ENCODE assay signal across 24 cellular contexts in the genomic region with DNA sequence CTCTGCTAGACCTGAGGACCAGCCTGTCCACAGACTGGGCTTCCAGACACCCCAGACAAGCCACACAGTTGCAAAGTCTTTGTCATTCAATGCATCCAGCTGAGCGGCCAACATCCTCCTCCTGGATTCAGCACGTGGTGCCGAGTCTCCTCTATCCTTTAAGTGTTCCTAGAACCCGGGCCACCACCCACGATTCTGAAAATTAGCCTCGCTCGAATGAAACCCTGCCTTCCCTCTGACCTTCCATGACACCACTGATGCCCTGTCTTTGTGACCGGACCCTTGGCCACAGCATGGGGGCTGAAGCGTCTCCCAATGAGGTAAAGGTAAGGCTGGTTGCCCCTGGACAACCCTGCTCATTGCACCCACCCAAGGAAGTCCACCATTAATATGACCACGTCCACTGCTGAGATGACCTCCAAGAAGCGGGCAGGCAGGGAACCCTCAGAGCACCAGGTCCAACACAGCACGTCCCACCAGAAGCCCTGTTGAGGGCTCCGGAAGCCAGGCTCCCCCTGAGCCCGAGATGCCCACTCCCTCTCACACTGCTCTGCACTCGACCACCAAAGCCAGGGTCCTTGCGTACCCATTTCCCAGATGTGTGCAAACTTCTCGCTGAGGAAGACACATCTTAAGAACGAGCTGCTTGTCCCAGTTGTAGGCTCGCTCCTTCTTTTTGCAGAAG.
A peak's percentile ranks its signal among the peaks of the same experiment; 100 is the strongest.
DNase-seq lines count a peak whose midpoint lies in the region; ATAC-seq, FAIRE-seq and TF ChIP-seq lines count a peak whose summit lies in the region.
"Had no signal": no experiment of that assay in that cellular context is flagged by ENCODE, and none has a peak within 500 bp of the region (broad histone marks: within the 10 kb centered on the region; RNA-seq: fewer than 3 reads in every experiment).

No MANE protein-coding gene starts in this region.

- FAIRE-seq in H1 (lab: Jason Lieb, UNC): no peak
- FAIRE-seq: A549, GM12878, GM12892, GM18507 had no signal

- H4K8ac ChIP-seq in H1 (ENCODE audit: extremely low read depth, insufficient read depth, low read length): no peak overlapping the region; the same call in 1 of the 2 replicates

- H3K14ac ChIP-seq in H1 (ENCODE audit: insufficient read length): no peak overlapping the region

- H3K4me2 ChIP-seq in H1 (ENCODE audit: insufficient read depth in 1 of 2, low read depth in 2 of 2, low read length in 2 of 2): no peak overlapping the region
- H3K4me2 ChIP-seq in osteoblast (ENCODE audit: insufficient read depth, low read length): no peak overlapping the region
- H3K4me2 ChIP-seq: A549 had no signal

- TF ChIP-seq EP300 in H1 (IDR thresholded peaks at IDR 0.05; ENCODE audit: borderline replicate concordance in 1 of 2, low read depth in 2 of 2, low read length in 2 of 2): no peak

- H3K4me1 ChIP-seq in left ventricle myocardium inferior: no peaks in the 10 kb centered on the region
- peaks cover 0 to 16% (median 3%) of the 10 kb centered on the region in 4 experiments; a peak in 1 of 7 replicates for H3K4me1 ChIP-seq in H1 (replicated peaks in 1 of 4; ENCODE audit: control insufficient read depth in 3 of 4, insufficient read depth in 4 of 4, low read length in 3 of 4)
- H3K4me1 ChIP-seq in osteoblast (ENCODE audit: insufficient read depth, low read length): no peaks in the 10 kb centered on the region
- H3K4me1 ChIP-seq in left lung: no peaks in the 10 kb centered on the region
- H3K4me1 ChIP-seq: A549 had no signal

- H3K27me3 ChIP-seq in left ventricle myocardium inferior (ENCODE audit: low read depth) (peaks cover 51% of the 10 kb centered on the region), H1 (replicated peaks in 1 of 4; ENCODE audit: control insufficient read depth in 3 of 4, extremely low read depth in 1 of 4, insufficient read depth in 3 of 4, low read length in 3 of 4) (no peaks in the 10 kb centered on the region), osteoblast (ENCODE audit: insufficient read depth, low read length) (no peaks in the 10 kb centered on the region), left lung (no peaks in the 10 kb centered on the region)

- no peak overlapping the region for H3K23ac ChIP-seq in H1 (ENCODE audit: insufficient read length)

- no peak overlapping the region; the same call in 1 of the 2 replicates for H3K18ac ChIP-seq in H1 (ENCODE audit: extremely low read depth, low read length)

- H3K27ac ChIP-seq in left ventricle myocardium inferior (replicated peaks) (no peak overlapping the region), H1 (ENCODE audit: low read depth, low read length) (no peak overlapping the region), osteoblast (ENCODE audit: low read depth, low read length) (no peak overlapping the region), left lung (no peak overlapping the region)
- H3K27ac ChIP-seq: 22Rv1; A549; BLaER1 treated with 17β-estradiol and CSF1 and Interleukin-3, amounts not matched to agents 10 nM and 100 nM had no signal

- H4K91ac ChIP-seq in H1 (replicated peaks; ENCODE audit: insufficient read length, low read length): no peak overlapping the region

- no peak for TF ChIP-seq POLR2A in H1 (IDR thresholded peaks at IDR 0.05; ENCODE audit: control extremely low read depth in 1 of 2, low read depth in 2 of 2, low read length in 2 of 2)

- H4K20me1 ChIP-seq in H1 (replicated peaks in 1 of 2; ENCODE audit: control insufficient read depth in 1 of 2, insufficient read depth in 2 of 2, low read length in 2 of 2) (no peaks in the 10 kb centered on the region), osteoblast (ENCODE audit: insufficient read depth, low read length) (no peaks in the 10 kb centered on the region)

- H3K9ac ChIP-seq in H1 (replicated peaks in 1 of 4; ENCODE audit: extremely low read depth in 1 of 4, low read depth in 3 of 4, low read length in 3 of 4): no peak overlapping the region
- H3K9ac ChIP-seq: BLaER1 treated with 17β-estradiol and CSF1 and Interleukin-3, amounts not matched to agents 10 nM and 100 nM had no signal

- 89% methylated on average over 19 of the region's 19 CpGs; no CpG with 5 or more reads in 1 of the 2 experiments for WGBS in H1 (ENCODE audit: extremely low coverage in 1 of 2, insufficient coverage in 1 of 2, insufficient read length in 1 of 2, insufficient replicate concordance in 2 of 2, low coverage in 1 of 2, low lambda C conversion rate in 2 of 2, missing lambda C conversion rate in 1 of 2), 2 experiments

- H3K4me3 ChIP-seq in left ventricle myocardium inferior (no peak overlapping the region), H1 (ENCODE audit: extremely low read depth in 1 of 4, insufficient read depth in 2 of 4, low read depth in 3 of 4, low read length in 4 of 4) (no peak overlapping the region), osteoblast (ENCODE audit: insufficient read depth, low read length) (no peak overlapping the region), left lung (no peak overlapping the region)
- H3K4me3 ChIP-seq: A549; BLaER1 treated with 17β-estradiol and CSF1 and Interleukin-3, amounts not matched to agents 10 nM and 100 nM; GM12878 had no signal

- H3K9me3 ChIP-seq in left ventricle myocardium inferior (replicated peaks) (no peaks in the 10 kb centered on the region), H1 (ENCODE audit: insufficient read depth in 2 of 2, low read depth in 1 of 2, low read length in 1 of 2) (no peaks in the 10 kb centered on the region), osteoblast (ENCODE audit: low read depth, low read length) (no peaks in the 10 kb centered on the region), left lung (no peaks in the 10 kb centered on the region)
- H3K9me3 ChIP-seq: A549; BLaER1 treated with 17β-estradiol and CSF1 and Interleukin-3, amounts not matched to agents 10 nM and 100 nM had no signal

- H2AFZ ChIP-seq in H1 (ENCODE audit: low read length) (no peak overlapping the region), osteoblast (ENCODE audit: low read length) (no peak overlapping the region)

- H3K56ac ChIP-seq in H1 (replicated peaks; ENCODE audit: insufficient read length, low read depth, low read length): no peak overlapping the region

- DNase-seq in Right ventricle myocardium inferior (ENCODE audit: missing footprints) (peak; percentile 23), left ventricle myocardium inferior (no peak), H1 (ENCODE audit: low read depth in 1 of 2, low spot score in 2 of 2) (no peak), osteoblast (ENCODE audit: insufficient read length, low spot score, missing footprints) (peak; percentile 53), C1 segment of cervical spinal cord (lab: John Stamatoyannopoulos, UW) (no peak), left lung (no peak), NCI-H345 treated with DMSO at 0.1 percent for 48 hours (lab: John Stamatoyannopoulos, UW; ENCODE audit: unreplicated experiment) (no peak)
- DNase-seq: AML-193; CD4-positive, alpha-beta memory T cell; CD4-positive, CD25-positive, alpha-beta regulatory T cell; COR-L47; DMS 273 treated with DMSO at 0.1 percent for 48 hours; DMS153; DMS53; DMS79; DND-41; EL; GDM1 had no signal

- H2BK5ac ChIP-seq in H1 (ENCODE audit: low read depth, low read length): no peak overlapping the region; the same call in 1 of the 2 replicates

- intact Hi-C loops in Right ventricle myocardium inferior (cut with DNase I): no loop called here
- intact Hi-C loops in left ventricle myocardium inferior (cut with micrococcal nuclease): no loop called here
- intact Hi-C loops in left lung (cut with DNase I): no loop called here

- no peak for ATAC-seq in Right ventricle myocardium inferior
- no peak for ATAC-seq in left lung
- ATAC-seq: A549, GM12878 had no signal

- no peaks in the 10 kb centered on the region for H3K36me3 ChIP-seq in left ventricle myocardium inferior
- no peaks in the 10 kb centered on the region for H3K36me3 ChIP-seq in H1 (ENCODE audit: control insufficient read depth in 2 of 4, insufficient read depth in 4 of 4, low read length in 3 of 4)
- no peaks in the 10 kb centered on the region for H3K36me3 ChIP-seq in osteoblast (ENCODE audit: insufficient read depth, low read length)
- H3K36me3 ChIP-seq in left lung: no peaks in the 10 kb centered on the region
- H3K36me3 ChIP-seq: BLaER1 treated with 17β-estradiol and CSF1 and Interleukin-3, amounts not matched to agents 10 nM and 100 nM had no signal

- 0 out of 2 replicates have a peak, but pooled peaks cover 2% of the 10 kb centered on the region for H3K79me1 ChIP-seq in H1 (ENCODE audit: low read depth, low read length)

- no peak for TF ChIP-seq CTCF in left ventricle myocardium inferior (IDR thresholded peaks at IDR 0.05; ENCODE audit: borderline replicate concordance)
- no peak for TF ChIP-seq CTCF in H1 (IDR thresholded peaks at IDR 0.05; ENCODE audit: control extremely low read depth in 1 of 3, insufficient read depth in 1 of 3, low read depth in 1 of 3, low read length in 3 of 3)
- no peak for TF ChIP-seq CTCF in osteoblast (IDR thresholded peaks at IDR 0.05; ENCODE audit: extremely low read depth, low read depth, low read length)
- TF ChIP-seq CTCF in left lung (IDR thresholded peaks at IDR 0.05): no peak

- no peak overlapping the region for H2BK20ac ChIP-seq in H1 (ENCODE audit: low read length)

- H2AK5ac ChIP-seq in H1 (ENCODE audit: low read depth, low read length): no peak overlapping the region

- no peak overlapping the region for H4K5ac ChIP-seq in H1 (ENCODE audit: insufficient read length, low read depth, low read length)

- POLR2A ChIA-PET in H1 (lab: Charles Lee; ENCODE audit: partially characterized antibody): no interaction called here

- 0 out of 2 replicates have a peak overlapping the region, but pooled peaks have one; percentile 9 for H2BK12ac ChIP-seq in H1 (ENCODE audit: low read depth, low read length)

- no peak overlapping the region for H3K4ac ChIP-seq in H1 (replicated peaks; ENCODE audit: insufficient read length, low read depth, low read length)

- no peak overlapping the region for H2BK120ac ChIP-seq in H1 (replicated peaks; ENCODE audit: low read depth, low read length)

- H3K23me2 ChIP-seq in H1 (ENCODE audit: low read depth, low read length): no peaks in the 10 kb centered on the region

- no peak overlapping the region for H2BK15ac ChIP-seq in H1 (ENCODE audit: low read length)

- H3K79me2 ChIP-seq in H1 (ENCODE audit: control insufficient read depth in 1 of 2, insufficient read depth in 2 of 2, low read length in 2 of 2) (no peaks in the 10 kb centered on the region), osteoblast (ENCODE audit: insufficient read depth, low read length) (no peaks in the 10 kb centered on the region)

- no peak for TF ChIP-seq RAD21 in H1 (IDR thresholded peaks at IDR 0.05 in 1 of 2, conservative IDR thresholded peaks at IDR 0.05 in 1 of 2; ENCODE audit: low read depth in 2 of 2, low read length in 2 of 2)

- CTCF ChIA-PET in H1 (lab: Charles Lee; ENCODE audit: partially characterized antibody): interaction anchor here (1.0 kb wide), 1 partner anchor 37 kb away, joined by 3 read pairs; no protein-coding TSS in a partner anchor

TF ChIP-seq in H1, 55 proteins besides CTCF, POLR2A, EP300 and RAD21 (continues in another document):
- TF ChIP-seq SUZ12 (IDR thresholded peaks at IDR 0.05; ENCODE audit: low read length) (no peak), GTF2F1 (IDR thresholded peaks at IDR 0.05; ENCODE audit: borderline replicate concordance, low read depth, low read length) (no peak), ZNF274 (IDR thresholded peaks at IDR 0.05; ENCODE audit: borderline replicate concordance, extremely low read depth, low read length) (no peak), TBP (IDR thresholded peaks at IDR 0.05; ENCODE audit: low read depth, low read length) (no peak), SP2 (IDR thresholded peaks at IDR 0.05; ENCODE audit: low read length) (no peak)

Comparison
In these comparisons a context has a peak if more than half of its experiments do, and no peak if none do; other contexts are left out.
1. DNase-seq: peak in Right ventricle myocardium inferior (single experiment) and osteoblast (single experiment); none in left ventricle myocardium inferior (single experiment), H1 (0 of 2), C1 segment of cervical spinal cord (0 of 14), left lung (0 of 2) and NCI-H345 treated with DMSO at 0.1 percent for 48 hours (single experiment).